Comparison of ENCODE assay signal across 8 cellular contexts in the genomic region with DNA sequence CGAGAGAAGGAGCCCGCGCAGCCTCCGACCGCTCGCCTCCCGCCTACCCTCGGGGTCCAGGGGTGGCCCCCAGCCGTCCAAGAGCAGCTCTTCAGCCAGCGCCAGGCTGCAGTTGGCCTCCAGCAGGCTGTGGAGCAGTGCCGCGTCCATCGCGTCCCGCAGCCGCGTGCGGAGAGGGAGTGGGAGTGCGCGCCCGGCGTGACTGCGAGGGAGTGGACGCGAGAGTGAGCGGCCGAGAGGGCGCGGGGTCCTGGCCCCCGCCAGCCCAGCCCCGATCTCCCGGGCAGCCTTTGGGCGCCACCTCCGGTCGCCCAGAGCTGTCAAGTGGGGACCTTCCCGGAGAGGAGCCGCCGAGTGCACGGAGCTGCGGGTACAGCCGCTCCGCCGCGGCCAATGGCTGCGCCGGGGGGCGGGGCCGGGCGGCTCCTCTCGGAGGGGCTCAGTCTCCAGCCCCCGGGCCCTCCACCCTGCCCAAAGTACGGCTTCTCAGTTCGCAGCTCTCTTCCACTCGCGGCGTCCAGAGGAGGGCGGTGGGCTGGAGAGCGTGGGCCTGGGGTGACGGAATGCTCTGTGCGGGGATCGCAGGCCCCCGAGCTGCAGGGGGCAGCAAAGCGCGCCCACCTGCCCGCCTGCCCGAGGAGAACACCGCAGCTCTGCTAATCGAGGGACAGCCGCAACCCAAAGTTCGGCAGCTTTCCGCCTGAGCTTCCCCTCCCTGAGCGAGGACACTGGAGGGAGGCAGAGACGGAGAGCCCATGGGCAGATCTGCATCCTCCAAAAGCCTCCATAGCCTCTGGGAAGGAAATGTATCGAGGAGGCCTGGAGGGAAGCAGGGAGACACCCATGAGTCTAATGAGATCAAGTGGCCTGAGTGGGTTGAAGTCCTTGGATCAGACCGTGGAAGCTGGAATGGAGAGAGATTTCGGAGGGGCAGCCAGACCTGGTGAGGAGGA. TPM values are rescaled to one million over a fixed set of nuclear protein-coding genes. Genes with fewer than 3 reads are reported as not detected.
DNase-seq lines count a peak whose midpoint lies in the region; ATAC-seq and TF ChIP-seq lines count a peak whose summit lies in the region.

A gene (minus strand): TSS at position 326 of the 953 bp plus-strand sequence. CDS start 176 bp downstream, at position 150.

- no peak for DNase-seq in Calu3
- DNase-seq in NB4 (ENCODE audit: low read depth) = no peak
- DNase-seq in activated naive CD8-positive, alpha-beta T cell treated with anti-CD3 and anti-CD28 coated beads, Interleukin-2, amount 50 U/mL, for 24 hours = peak; percentile 39
- no peak for DNase-seq in kidney epithelial cell (ENCODE audit: low read depth)
- DNase-seq in stimulated activated effector memory CD8-positive, alpha-beta T cell treated with anti-CD3 and anti-CD28 coated beads, Interleukin-12 subunit alpha, Interleukin-12 subunit beta, amount 100 ng/mL, for 72 hours (ENCODE audit: low spot score in 2 of 2) = peak; percentile 7 to 53
- no peak for DNase-seq in NK-92 (lab: John Stamatoyannopoulos, UW; ENCODE audit: unreplicated experiment)

- no TSS peak for BruUV-seq in Calu3 (replicated peaks; lab: Mats Ljungman, UMichigan)

- H3K4me1 Mint-ChIP-seq in Calu3 (ENCODE audit: low read depth, unreplicated experiment) = no peaks in the 10 kb centered on the region
- peaks cover 11% of the 10 kb centered on the region for H3K4me1 Mint-ChIP-seq in activated naive CD8-positive, alpha-beta T cell treated with anti-CD3 and anti-CD28 coated beads, Interleukin-2, amount 50 U/mL, for 24 hours
- H3K4me1 Mint-ChIP-seq in stimulated activated effector memory CD8-positive, alpha-beta T cell treated with anti-CD3 and anti-CD28 coated beads, Interleukin-12 subunit alpha, Interleukin-12 subunit beta, amount 100 ng/mL, for 72 hours = peaks cover 23% of the 10 kb centered on the region

- ATAC-seq in activated naive CD8-positive, alpha-beta T cell treated with anti-CD3 and anti-CD28 coated beads, Interleukin-2, amount 50 U/mL, for 24 hours = peak; percentile 59
- ATAC-seq in stimulated activated effector memory CD8-positive, alpha-beta T cell treated with anti-CD3 and anti-CD28 coated beads, Interleukin-12 subunit alpha, Interleukin-12 subunit beta, amount 100 ng/mL, for 72 hours = peak; percentile 66
- ATAC-seq in GM18502 (IDR thresholded peaks at IDR 0.05; ENCODE audit: poor library complexity, unreplicated experiment) = no peak
- ATAC-seq in HG03175 (IDR thresholded peaks at IDR 0.05; ENCODE audit: unreplicated experiment) = no peak

- TF ChIP-seq POLR2A in NB4 (IDR thresholded peaks at IDR 0.05; ENCODE audit: extremely low read depth, insufficient read length) = no peak

- H3K27me3 Mint-ChIP-seq in Calu3 (ENCODE audit: unreplicated experiment) = peaks cover 98% of the 10 kb centered on the region
- H3K27me3 Mint-ChIP-seq in activated naive CD8-positive, alpha-beta T cell treated with anti-CD3 and anti-CD28 coated beads, Interleukin-2, amount 50 U/mL, for 24 hours = peaks cover 57% of the 10 kb centered on the region

- CTCF ChIA-PET in Calu3 (lab: Charles Lee) = no interaction called here

- no peaks in the 10 kb centered on the region for H3K36me3 Mint-ChIP-seq in Calu3 (ENCODE audit: insufficient read depth, unreplicated experiment)
- no peaks in the 10 kb centered on the region for H3K36me3 Mint-ChIP-seq in activated naive CD8-positive, alpha-beta T cell treated with anti-CD3 and anti-CD28 coated beads, Interleukin-2, amount 50 U/mL, for 24 hours (ENCODE audit: low read depth)
- H3K36me3 Mint-ChIP-seq in stimulated activated effector memory CD8-positive, alpha-beta T cell treated with anti-CD3 and anti-CD28 coated beads, Interleukin-12 subunit alpha, Interleukin-12 subunit beta, amount 100 ng/mL, for 72 hours = no peaks in the 10 kb centered on the region

- peaks cover 55% of the 10 kb centered on the region for H3K27me3 ChIP-seq in kidney epithelial cell (ENCODE audit: control insufficient read depth, insufficient read depth, low read length)

- no peak within 1 kb of the TSS for H3K27ac Mint-ChIP-seq in Calu3 (ENCODE audit: unreplicated experiment)
- no peak within 1 kb of the TSS for H3K27ac Mint-ChIP-seq in activated naive CD8-positive, alpha-beta T cell treated with anti-CD3 and anti-CD28 coated beads, Interleukin-2, amount 50 U/mL, for 24 hours
- no peak within 1 kb of the TSS for H3K27ac Mint-ChIP-seq in stimulated activated effector memory CD8-positive, alpha-beta T cell treated with anti-CD3 and anti-CD28 coated beads, Interleukin-12 subunit alpha, Interleukin-12 subunit beta, amount 100 ng/mL, for 72 hours

- H3K4me3 ChIP-seq in NB4 (ENCODE audit: low read depth, low read length) (no peak within 1 kb of the TSS), kidney epithelial cell (ENCODE audit: low read depth, low read length) (peak within 1 kb of the TSS; percentile 9)

- H3K36me3 ChIP-seq in kidney epithelial cell (ENCODE audit: control insufficient read depth, insufficient read depth, low read length) = no peaks in the 10 kb centered on the region

- H3K9me3 Mint-ChIP-seq in Calu3 (ENCODE audit: low read depth, unreplicated experiment) = no peaks in the 10 kb centered on the region
- no peaks in the 10 kb centered on the region for H3K9me3 Mint-ChIP-seq in activated naive CD8-positive, alpha-beta T cell treated with anti-CD3 and anti-CD28 coated beads, Interleukin-2, amount 50 U/mL, for 24 hours
- no peaks in the 10 kb centered on the region for H3K9me3 Mint-ChIP-seq in stimulated activated effector memory CD8-positive, alpha-beta T cell treated with anti-CD3 and anti-CD28 coated beads, Interleukin-12 subunit alpha, Interleukin-12 subunit beta, amount 100 ng/mL, for 72 hours

- peak; percentile 36 for TF ChIP-seq CTCF in Calu3 (IDR thresholded peaks at IDR 0.05; ENCODE audit: unreplicated experiment)
- peak; percentile 24 for TF ChIP-seq CTCF in NB4 (IDR thresholded peaks at IDR 0.05; ENCODE audit: low read depth, low read length)
- peak; percentile 44 for TF ChIP-seq CTCF in kidney epithelial cell (IDR thresholded peaks at IDR 0.05; ENCODE audit: insufficient read depth, low read length, poor library complexity, severe bottlenecking)

- no peak within 1 kb of the TSS for H3K4me3 Mint-ChIP-seq in Calu3 (ENCODE audit: low read depth, unreplicated experiment)
- H3K4me3 Mint-ChIP-seq in activated naive CD8-positive, alpha-beta T cell treated with anti-CD3 and anti-CD28 coated beads, Interleukin-2, amount 50 U/mL, for 24 hours = peak within 1 kb of the TSS; percentile 64
- peak within 1 kb of the TSS; percentile 68 for H3K4me3 Mint-ChIP-seq in stimulated activated effector memory CD8-positive, alpha-beta T cell treated with anti-CD3 and anti-CD28 coated beads, Interleukin-12 subunit alpha, Interleukin-12 subunit beta, amount 100 ng/mL, for 72 hours

- intact Hi-C loops in Calu3 (cut with micrococcal nuclease; ENCODE audit: unreplicated experiment) = no loop called here

RNA-seq across cellular contexts. Expression of the gene that starts here (rescaled TPM):
- total RNA-seq in Calu3 (2022) (not detected in 2 replicates), kidney epithelial cell (not detected in 2 replicates)

Comparison
In these comparisons a context has a peak if more than half of its experiments do, and no peak if none do; other contexts are left out.
1. DNase-seq: peak in activated naive CD8-positive, alpha-beta T cell treated with anti-CD3 and anti-CD28 coated beads, Interleukin-2, amount 50 U/mL, for 24 hours (single experiment) and stimulated activated effector memory CD8-positive, alpha-beta T cell treated with anti-CD3 and anti-CD28 coated beads, Interleukin-12 subunit alpha, Interleukin-12 subunit beta, amount 100 ng/mL, for 72 hours (2 of 2); none in Calu3 (single experiment), NB4 (single experiment), kidney epithelial cell (single experiment) and NK-92 (single experiment).
2. ATAC-seq: peak in activated naive CD8-positive, alpha-beta T cell treated with anti-CD3 and anti-CD28 coated beads, Interleukin-2, amount 50 U/mL, for 24 hours (single experiment) and stimulated activated effector memory CD8-positive, alpha-beta T cell treated with anti-CD3 and anti-CD28 coated beads, Interleukin-12 subunit alpha, Interleukin-12 subunit beta, amount 100 ng/mL, for 72 hours (single experiment); none in GM18502 (single experiment) and HG03175 (single experiment).
3. Peak in every context shown above with its lines, with median percentiles within 50 percentile points of each other: CTCF ChIP-seq.